ENCODE assay signal across 1 cellular context in genomic region chr3:170914690-170915089, GRCh38.
TF ChIP-seq lines count a peak whose summit lies in the region.

No MANE protein-coding gene starts in this region.

TF ChIP-seq in IMR-90, 13 proteins besides CTCF, POLR2A, EP300 and RAD21 (continued from another document):
- TF ChIP-seq MAFK (IDR thresholded peaks at IDR 0.05; ENCODE audit: low read depth, low read length) (no peak), CHD1 (IDR thresholded peaks at IDR 0.05; ENCODE audit: low read depth, low read length) (no peak), FOS (IDR thresholded peaks at IDR 0.05; ENCODE audit: low read depth, low read length) (no peak), USF2 (IDR thresholded peaks at IDR 0.05; ENCODE audit: low read depth, low read length) (no peak), CEBPB (IDR thresholded peaks at IDR 0.05; ENCODE audit: low read depth, low read length) (no peak), NFE2L2 (IDR thresholded peaks at IDR 0.05; ENCODE audit: low read depth, low read length) (no peak), MAZ (IDR thresholded peaks at IDR 0.05; ENCODE audit: borderline replicate concordance, low read depth, low read length) (no peak), SMC3 (IDR thresholded peaks at IDR 0.05; ENCODE audit: low read depth, low read length) (no peak), MXI1 (IDR thresholded peaks at IDR 0.05; ENCODE audit: borderline replicate concordance, low read depth, low read length) (no peak), RCOR1 (IDR thresholded peaks at IDR 0.05; ENCODE audit: insufficient replicate concordance, low read length) (no peak), BHLHE40 (IDR thresholded peaks at IDR 0.05; ENCODE audit: low read depth, low read length) (no peak)
- TF ChIP-seq, protein P1, sequence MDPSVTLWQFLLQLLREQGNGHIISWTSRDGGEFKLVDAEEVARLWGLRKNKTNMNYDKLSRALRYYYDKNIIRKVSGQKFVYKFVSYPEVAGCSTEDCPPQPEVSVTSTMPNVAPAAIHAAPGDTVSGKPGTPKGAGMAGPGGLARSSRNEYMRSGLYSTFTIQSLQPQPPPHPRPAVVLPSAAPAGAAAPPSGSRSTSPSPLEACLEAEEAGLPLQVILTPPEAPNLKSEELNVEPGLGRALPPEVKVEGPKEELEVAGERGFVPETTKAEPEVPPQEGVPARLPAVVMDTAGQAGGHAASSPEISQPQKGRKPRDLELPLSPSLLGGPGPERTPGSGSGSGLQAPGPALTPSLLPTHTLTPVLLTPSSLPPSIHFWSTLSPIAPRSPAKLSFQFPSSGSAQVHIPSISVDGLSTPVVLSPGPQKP (IDR thresholded peaks at IDR 0.05; ENCODE audit: borderline replicate concordance, low read depth, low read length) = no peak
